In genomic region chr10:45473126-45473525, GRCh38 we compare ENCODE assay signal across 16 cellular contexts.
"Had no signal": no experiment of that assay in that cellular context is flagged by ENCODE, and none has a peak within 500 bp of the region (broad histone marks: within the 10 kb centered on the region; RNA-seq: fewer than 3 reads in every experiment).

No MANE protein-coding gene starts in this region.

- H3K4me1 ChIP-seq: foreskin keratinocyte had no signal

- ATAC-seq: foreskin keratinocyte, lower lobe of right lung had no signal

- H3K36me3 ChIP-seq: lower lobe of right lung, neural progenitor cell, upper lobe of left lung had no signal

- H3K27ac ChIP-seq: foreskin keratinocyte, lower lobe of right lung, neural progenitor cell, spleen, upper lobe of left lung had no signal

- H3K4me3 ChIP-seq: lower lobe of right lung, neural progenitor cell, spleen, upper lobe of left lung had no signal

- DNase-seq: activated CD4-positive, alpha-beta T cell treated with anti-CD3 and anti-CD28 coated beads for 1 hour; activated gamma-delta T cell treated with Interleukin-2 at 50 U/mL for 16 hours; activated T-cell treated with anti-CD3 and anti-CD28 coated beads, Interleukin-2, amount 50 U/mL, for 1 hour; anterior cingulate cortex; effector CD4-positive, alpha-beta T cell; foreskin keratinocyte; kidney; lower lobe of right lung; mesendoderm; naive B cell; retina; spleen; stimulated activated CD4-positive, alpha-beta T cell treated with anti-CD3 and anti-CD28 coated beads, Interleukin-4, amount 100 ng/mL, for 1 hour; stimulated activated naive CD4-positive, alpha-beta T cell; upper lobe of left lung had no signal

- H3K27me3 ChIP-seq: foreskin keratinocyte, neural progenitor cell, spleen, upper lobe of left lung had no signal
